ENCODE assay signal across 1 cellular context in the genomic region with DNA sequence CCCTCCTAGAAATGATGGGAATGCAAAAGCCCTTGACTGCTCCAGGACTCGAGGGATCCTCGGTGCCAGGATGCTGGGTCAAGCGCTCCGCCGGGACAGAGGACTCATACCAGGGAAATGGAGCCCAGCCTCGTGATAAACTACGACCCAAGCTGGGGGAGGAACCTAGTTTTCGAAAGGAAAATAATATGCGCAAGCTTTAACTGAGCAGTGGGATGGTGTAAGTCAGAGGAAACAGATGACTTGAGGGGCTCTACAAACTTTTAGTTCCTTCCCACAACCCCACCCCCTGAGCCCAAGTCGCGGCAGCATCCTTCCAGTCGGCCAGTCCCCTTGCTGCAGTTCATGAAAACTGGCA.
TF ChIP-seq lines count a peak whose summit lies in the region.

No MANE protein-coding gene starts in this region.

TF ChIP-seq in HEK293, 187 proteins besides CTCF, POLR2A, EP300 and RAD21 (continued from another document):
- TF ChIP-seq, protein P1, sequence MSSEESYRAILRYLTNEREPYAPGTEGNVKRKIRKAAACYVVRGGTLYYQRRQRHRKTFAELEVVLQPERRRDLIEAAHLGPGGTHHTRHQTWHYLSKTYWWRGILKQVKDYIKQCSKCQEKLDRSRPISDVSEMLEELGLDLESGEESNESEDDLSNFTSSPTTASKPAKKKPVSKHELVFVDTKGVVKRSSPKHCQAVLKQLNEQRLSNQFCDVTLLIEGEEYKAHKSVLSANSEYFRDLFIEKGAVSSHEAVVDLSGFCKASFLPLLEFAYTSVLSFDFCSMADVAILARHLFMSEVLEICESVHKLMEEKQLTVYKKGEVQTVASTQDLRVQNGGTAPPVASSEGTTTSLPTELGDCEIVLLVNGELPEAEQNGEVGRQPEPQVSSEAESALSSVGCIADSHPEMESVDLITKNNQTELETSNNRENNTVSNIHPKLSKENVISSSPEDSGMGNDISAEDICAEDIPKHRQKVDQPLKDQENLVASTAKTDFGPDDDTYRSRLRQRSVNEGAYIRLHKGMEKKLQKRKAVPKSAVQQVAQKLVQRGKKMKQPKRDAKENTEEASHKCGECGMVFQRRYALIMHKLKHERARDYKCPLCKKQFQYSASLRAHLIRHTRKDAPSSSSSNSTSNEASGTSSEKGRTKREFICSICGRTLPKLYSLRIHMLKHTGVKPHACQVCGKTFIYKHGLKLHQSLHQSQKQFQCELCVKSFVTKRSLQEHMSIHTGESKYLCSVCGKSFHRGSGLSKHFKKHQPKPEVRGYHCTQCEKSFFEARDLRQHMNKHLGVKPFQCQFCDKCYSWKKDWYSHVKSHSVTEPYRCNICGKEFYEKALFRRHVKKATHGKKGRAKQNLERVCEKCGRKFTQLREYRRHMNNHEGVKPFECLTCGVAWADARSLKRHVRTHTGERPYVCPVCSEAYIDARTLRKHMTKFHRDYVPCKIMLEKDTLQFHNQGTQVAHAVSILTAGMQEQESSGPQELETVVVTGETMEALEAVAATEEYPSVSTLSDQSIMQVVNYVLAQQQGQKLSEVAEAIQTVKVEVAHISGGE (tag by site-specific recombination; conservative IDR thresholded peaks at IDR 0.05; ENCODE audit: low read depth): no peak
- TF ChIP-seq, protein P2, sequence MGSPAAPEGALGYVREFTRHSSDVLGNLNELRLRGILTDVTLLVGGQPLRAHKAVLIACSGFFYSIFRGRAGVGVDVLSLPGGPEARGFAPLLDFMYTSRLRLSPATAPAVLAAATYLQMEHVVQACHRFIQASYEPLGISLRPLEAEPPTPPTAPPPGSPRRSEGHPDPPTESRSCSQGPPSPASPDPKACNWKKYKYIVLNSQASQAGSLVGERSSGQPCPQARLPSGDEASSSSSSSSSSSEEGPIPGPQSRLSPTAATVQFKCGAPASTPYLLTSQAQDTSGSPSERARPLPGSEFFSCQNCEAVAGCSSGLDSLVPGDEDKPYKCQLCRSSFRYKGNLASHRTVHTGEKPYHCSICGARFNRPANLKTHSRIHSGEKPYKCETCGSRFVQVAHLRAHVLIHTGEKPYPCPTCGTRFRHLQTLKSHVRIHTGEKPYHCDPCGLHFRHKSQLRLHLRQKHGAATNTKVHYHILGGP (tag by site-specific recombination; IDR thresholded peaks at IDR 0.05): no peak
- no peak for TF ChIP-seq ZBTB49 (tag by site-specific recombination; IDR thresholded peaks at IDR 0.05; ENCODE audit: low read depth)
- TF ChIP-seq ZSCAN16 (tag by site-specific recombination; IDR thresholded peaks at IDR 0.05): peak; percentile 88
- TF ChIP-seq SP3 (tag by site-specific recombination; IDR thresholded peaks at IDR 0.05): peak; percentile 17; the same call in 1 of the 2 replicates
- TF ChIP-seq ZSCAN30 (tag by site-specific recombination; IDR thresholded peaks at IDR 0.05): no peak
- TF ChIP-seq GLIS2 (tag by site-specific recombination; IDR thresholded peaks at IDR 0.05): no peak
- TF ChIP-seq HOXC10 (CRISPR knock-in tag; IDR thresholded peaks at IDR 0.05): no peak
- TF ChIP-seq ZNF473 (tag by site-specific recombination; IDR thresholded peaks at IDR 0.05): no peak
- TF ChIP-seq ZNF223 (tag by site-specific recombination; IDR thresholded peaks at IDR 0.05): no peak
- no peak for TF ChIP-seq ZNF530 (tag by site-specific recombination; IDR thresholded peaks at IDR 0.05; ENCODE audit: low read depth)
- TF ChIP-seq ZSCAN4 (tag by site-specific recombination; IDR thresholded peaks at IDR 0.05): no peak
- no peak for TF ChIP-seq ZNF501 (tag by site-specific recombination; IDR thresholded peaks at IDR 0.05)
- TF ChIP-seq ZNF747 (tag by site-specific recombination; IDR thresholded peaks at IDR 0.05): no peak
- no peak for TF ChIP-seq ZNF658 (tag by site-specific recombination; IDR thresholded peaks at IDR 0.05)
- TF ChIP-seq BCL11B (tag by site-specific recombination; IDR thresholded peaks at IDR 0.05; ENCODE audit: low read depth): no peak
- no peak for TF ChIP-seq ZNF791 (tag by site-specific recombination; IDR thresholded peaks at IDR 0.05)
- no peak for TF ChIP-seq ZNF138 (tag by site-specific recombination; IDR thresholded peaks at IDR 0.05; ENCODE audit: borderline replicate concordance)
- no peak for TF ChIP-seq ZNF510 (tag by site-specific recombination; IDR thresholded peaks at IDR 0.05; ENCODE audit: insufficient replicate concordance)
- no peak for TF ChIP-seq ZSCAN23 (tag by site-specific recombination; IDR thresholded peaks at IDR 0.05)
- TF ChIP-seq, protein P3, sequence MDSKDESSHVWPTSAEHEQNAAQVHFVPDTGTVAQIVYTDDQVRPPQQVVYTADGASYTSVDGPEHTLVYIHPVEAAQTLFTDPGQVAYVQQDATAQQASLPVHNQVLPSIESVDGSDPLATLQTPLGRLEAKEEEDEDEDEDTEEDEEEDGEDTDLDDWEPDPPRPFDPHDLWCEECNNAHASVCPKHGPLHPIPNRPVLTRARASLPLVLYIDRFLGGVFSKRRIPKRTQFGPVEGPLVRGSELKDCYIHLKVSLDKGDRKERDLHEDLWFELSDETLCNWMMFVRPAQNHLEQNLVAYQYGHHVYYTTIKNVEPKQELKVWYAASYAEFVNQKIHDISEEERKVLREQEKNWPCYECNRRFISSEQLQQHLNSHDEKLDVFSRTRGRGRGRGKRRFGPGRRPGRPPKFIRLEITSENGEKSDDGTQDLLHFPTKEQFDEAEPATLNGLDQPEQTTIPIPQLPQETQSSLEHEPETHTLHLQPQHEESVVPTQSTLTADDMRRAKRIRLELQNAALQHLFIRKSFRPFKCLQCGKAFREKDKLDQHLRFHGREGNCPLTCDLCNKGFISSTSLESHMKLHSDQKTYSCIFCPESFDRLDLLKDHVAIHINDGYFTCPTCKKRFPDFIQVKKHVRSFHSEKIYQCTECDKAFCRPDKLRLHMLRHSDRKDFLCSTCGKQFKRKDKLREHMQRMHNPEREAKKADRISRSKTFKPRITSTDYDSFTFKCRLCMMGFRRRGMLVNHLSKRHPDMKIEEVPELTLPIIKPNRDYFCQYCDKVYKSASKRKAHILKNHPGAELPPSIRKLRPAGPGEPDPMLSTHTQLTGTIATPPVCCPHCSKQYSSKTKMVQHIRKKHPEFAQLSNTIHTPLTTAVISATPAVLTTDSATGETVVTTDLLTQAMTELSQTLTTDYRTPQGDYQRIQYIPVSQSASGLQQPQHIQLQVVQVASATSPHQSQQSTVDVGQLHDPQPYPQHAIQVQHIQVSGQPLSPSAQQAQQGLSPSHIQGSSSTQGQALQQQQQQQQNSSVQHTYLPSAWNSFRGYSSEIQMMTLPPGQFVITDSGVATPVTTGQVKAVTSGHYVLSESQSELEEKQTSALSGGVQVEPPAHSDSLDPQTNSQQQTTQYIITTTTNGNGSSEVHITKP (tag by site-specific recombination; IDR thresholded peaks at IDR 0.05): peak; percentile 58; the same call in 1 of the 2 replicates
- no peak; the same call in 1 of the 2 replicates for TF ChIP-seq ZBTB48 (tag by site-specific recombination; IDR thresholded peaks at IDR 0.05)
- no peak for TF ChIP-seq ZNF558 (tag by site-specific recombination; IDR thresholded peaks at IDR 0.05)
- TF ChIP-seq IKZF3 (tag by site-specific recombination; IDR thresholded peaks at IDR 0.05): no peak
- no peak for TF ChIP-seq ZBTB7A (tag by site-specific recombination; IDR thresholded peaks at IDR 0.05; ENCODE audit: low read depth)
